Comparison of ENCODE assay signal across 1 cellular context in the genomic region with DNA sequence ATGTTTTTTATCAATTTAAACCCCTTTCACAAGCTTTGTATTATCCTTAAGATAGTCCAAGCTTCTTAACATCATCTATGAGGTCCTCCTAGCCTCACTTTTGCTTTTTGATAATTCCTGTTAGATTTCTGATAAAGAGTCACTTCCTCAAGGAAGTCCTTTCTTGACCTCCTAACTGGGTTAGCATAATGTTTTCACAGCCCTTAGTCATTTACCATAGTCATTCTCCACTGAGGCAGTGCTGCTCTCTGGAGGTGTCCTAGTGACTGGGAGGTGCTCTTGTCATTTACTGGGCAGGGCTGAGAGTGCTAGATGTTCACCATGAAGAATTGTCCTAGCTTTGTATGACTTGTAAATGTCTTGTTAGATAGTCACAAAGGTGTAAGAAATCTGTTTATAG.
TF ChIP-seq lines count a peak whose summit lies in the region.

No MANE protein-coding gene starts in this region.

TF ChIP-seq in HCT116, 20 proteins besides CTCF, POLR2A, EP300 and RAD21 (continued from another document):
- TF ChIP-seq REST (IDR thresholded peaks at IDR 0.05; ENCODE audit: low read depth) (no peak), SIN3A (IDR thresholded peaks at IDR 0.05; ENCODE audit: low read depth) (no peak), SP1 (IDR thresholded peaks at IDR 0.05; ENCODE audit: low read depth) (no peak), SRF (IDR thresholded peaks at IDR 0.05; ENCODE audit: low read depth) (no peak)
